ENCODE assay signal across 3 cellular contexts in the genomic region with DNA sequence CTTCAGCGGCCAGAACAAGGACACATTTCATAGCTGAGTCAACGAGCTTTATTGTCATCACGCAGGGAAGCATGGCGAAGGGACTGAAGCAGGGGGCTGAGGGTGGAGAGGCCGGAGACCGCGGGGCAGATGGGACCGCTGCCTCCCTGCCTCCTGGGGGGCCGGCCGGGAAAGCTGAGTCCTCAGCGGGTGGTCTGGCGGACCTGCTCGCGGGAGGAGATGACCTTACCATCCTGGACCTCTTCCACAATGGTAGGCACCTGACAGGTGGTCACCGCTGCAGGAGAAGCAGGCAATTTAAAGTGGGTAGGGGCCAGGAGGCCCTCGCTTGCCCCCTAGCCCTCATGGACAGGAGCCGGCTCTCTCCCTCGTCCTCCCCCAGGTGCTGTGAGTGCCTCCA. TPM values are rescaled to one million over a fixed set of nuclear protein-coding genes. Genes with fewer than 3 reads are reported as not detected.
"Had no signal": no experiment of that assay in that cellular context is flagged by ENCODE, and none has a peak within 500 bp of the region (broad histone marks: within the 10 kb centered on the region; RNA-seq: fewer than 3 reads in every experiment).

No MANE protein-coding gene starts in this region.

RNA-seq across cellular contexts. Expression of a gene that starts 45.0 kb away (rescaled TPM):
- total RNA-seq: LHCN-M2, M059J, MCF 10A had no signal
